ENCODE assay signal across 1 cellular context in genomic region chr1:32013386-32014198, GRCh38.
A peak's percentile ranks its signal among the peaks of the same experiment; 100 is the strongest.
TF ChIP-seq lines count a peak whose summit lies in the region.

A gene with protein sequence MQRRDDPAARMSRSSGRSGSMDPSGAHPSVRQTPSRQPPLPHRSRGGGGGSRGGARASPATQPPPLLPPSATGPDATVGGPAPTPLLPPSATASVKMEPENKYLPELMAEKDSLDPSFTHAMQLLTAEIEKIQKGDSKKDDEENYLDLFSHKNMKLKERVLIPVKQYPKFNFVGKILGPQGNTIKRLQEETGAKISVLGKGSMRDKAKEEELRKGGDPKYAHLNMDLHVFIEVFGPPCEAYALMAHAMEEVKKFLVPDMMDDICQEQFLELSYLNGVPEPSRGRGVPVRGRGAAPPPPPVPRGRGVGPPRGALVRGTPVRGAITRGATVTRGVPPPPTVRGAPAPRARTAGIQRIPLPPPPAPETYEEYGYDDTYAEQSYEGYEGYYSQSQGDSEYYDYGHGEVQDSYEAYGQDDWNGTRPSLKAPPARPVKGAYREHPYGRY (plus strand): TSS chr1:32013868. CDS start chr1:32013996, 128 bp downstream.

TF ChIP-seq in HepG2, 621 proteins besides CTCF, POLR2A, EP300 and RAD21 (continued from another document and continues in another):
- TF ChIP-seq, protein P1, sequence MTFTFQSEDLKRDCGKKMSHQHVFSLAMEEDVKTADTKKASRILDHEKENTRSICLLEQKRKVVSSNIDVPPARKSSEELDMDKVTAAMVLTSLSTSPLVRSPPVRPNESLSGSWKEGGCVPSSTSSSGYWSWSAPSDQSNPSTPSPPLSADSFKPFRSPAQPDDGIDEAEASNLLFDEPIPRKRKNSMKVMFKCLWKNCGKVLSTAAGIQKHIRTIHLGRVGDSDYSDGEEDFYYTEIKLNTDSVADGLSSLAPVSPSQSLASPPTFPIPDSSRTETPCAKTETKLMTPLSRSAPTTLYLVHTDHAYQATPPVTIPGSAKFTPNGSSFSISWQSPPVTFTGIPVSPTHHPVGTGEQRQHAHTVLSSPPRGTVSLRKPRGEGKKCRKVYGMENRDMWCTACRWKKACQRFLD (CRISPR knock-in tag; IDR thresholded peaks at IDR 0.05; ENCODE audit: borderline replicate concordance), result 0 out of 2 replicates have a peak, but pooled peaks have one; percentile 69
- no peak for TF ChIP-seq SMAD3 (CRISPR knock-in tag; IDR thresholded peaks at IDR 0.05)
- peak; percentile 91 for TF ChIP-seq PHF8 (CRISPR knock-in tag; IDR thresholded peaks at IDR 0.05)
- TF ChIP-seq ZNF589 (CRISPR knock-in tag; conservative IDR thresholded peaks at IDR 0.05), result 0 out of 2 replicates have a peak, but pooled peaks have one; percentile 76
- peak; percentile 57; the same call in 1 of the 2 replicates for TF ChIP-seq ZNF605 (CRISPR knock-in tag; IDR thresholded peaks at IDR 0.05)
- TF ChIP-seq ZSCAN29 (CRISPR knock-in tag; conservative IDR thresholded peaks at IDR 0.05), result no peak
- TF ChIP-seq HMGXB3 (CRISPR knock-in tag; IDR thresholded peaks at IDR 0.05; ENCODE audit: borderline replicate concordance), result no peak
- no peak for TF ChIP-seq NFYC (CRISPR knock-in tag; IDR thresholded peaks at IDR 0.05)
- no peak for TF ChIP-seq GATA4 (IDR thresholded peaks at IDR 0.05; ENCODE audit: borderline replicate concordance, low read depth)
- peak; percentile 96 for TF ChIP-seq MYC (CRISPR knock-in tag; IDR thresholded peaks at IDR 0.05; ENCODE audit: borderline replicate concordance)
- TF ChIP-seq ZNF75D (CRISPR knock-in tag; IDR thresholded peaks at IDR 0.05; ENCODE audit: borderline replicate concordance), result no peak
- TF ChIP-seq SALL1 (CRISPR knock-in tag; IDR thresholded peaks at IDR 0.05), result peak; percentile 89
- TF ChIP-seq, protein P2, sequence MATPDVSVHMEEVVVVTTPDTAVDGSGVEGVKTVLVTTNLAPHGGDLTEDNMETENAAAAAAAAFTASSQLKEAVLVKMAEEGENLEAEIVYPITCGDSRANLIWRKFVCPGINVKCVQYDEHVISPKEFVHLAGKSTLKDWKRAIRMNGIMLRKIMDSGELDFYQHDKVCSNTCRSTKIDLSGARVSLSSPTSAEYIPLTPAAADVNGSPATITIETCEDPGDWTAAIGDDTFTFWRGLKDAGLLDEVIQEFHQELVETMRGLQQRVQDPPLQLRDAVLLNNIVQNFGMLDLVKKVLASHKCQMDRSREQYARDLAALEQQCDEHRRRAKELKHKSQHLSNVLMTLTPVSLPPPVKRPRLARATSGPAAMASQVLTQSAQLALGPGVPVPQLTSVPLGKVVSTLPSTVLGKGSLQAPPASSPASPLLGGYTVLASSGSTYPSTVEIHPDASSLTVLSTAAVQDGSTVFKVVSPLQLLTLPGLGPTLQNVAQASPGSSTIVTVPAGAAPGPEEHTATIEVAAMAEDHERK (CRISPR knock-in tag; IDR thresholded peaks at IDR 0.05; ENCODE audit: low read depth), result 0 out of 2 replicates have a peak, but pooled peaks have one; percentile 54
- TF ChIP-seq ZNF512 (CRISPR knock-in tag; IDR thresholded peaks at IDR 0.05), result no peak
- no peak for TF ChIP-seq ZSCAN12 (CRISPR knock-in tag; IDR thresholded peaks at IDR 0.05)
- TF ChIP-seq ZFY (CRISPR knock-in tag; IDR thresholded peaks at IDR 0.05), result peak; percentile 75; the same call in 1 of the 2 replicates
- TF ChIP-seq ZSCAN31 (CRISPR knock-in tag; IDR thresholded peaks at IDR 0.05; ENCODE audit: low read depth), result peak; percentile 16; the same call in 1 of the 2 replicates
- TF ChIP-seq, protein P3, sequence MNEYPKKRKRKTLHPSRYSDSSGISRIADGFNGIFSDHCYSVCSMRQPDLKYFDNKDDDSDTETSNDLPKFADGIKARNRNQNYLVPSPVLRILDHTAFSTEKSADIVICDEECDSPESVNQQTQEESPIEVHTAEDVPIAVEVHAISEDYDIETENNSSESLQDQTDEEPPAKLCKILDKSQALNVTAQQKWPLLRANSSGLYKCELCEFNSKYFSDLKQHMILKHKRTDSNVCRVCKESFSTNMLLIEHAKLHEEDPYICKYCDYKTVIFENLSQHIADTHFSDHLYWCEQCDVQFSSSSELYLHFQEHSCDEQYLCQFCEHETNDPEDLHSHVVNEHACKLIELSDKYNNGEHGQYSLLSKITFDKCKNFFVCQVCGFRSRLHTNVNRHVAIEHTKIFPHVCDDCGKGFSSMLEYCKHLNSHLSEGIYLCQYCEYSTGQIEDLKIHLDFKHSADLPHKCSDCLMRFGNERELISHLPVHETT (CRISPR knock-in tag; conservative IDR thresholded peaks at IDR 0.05), result peak; percentile 52; the same call in 1 of the 2 replicates
- no peak for TF ChIP-seq CHD2 (IDR thresholded peaks at IDR 0.05; ENCODE audit: low read depth, low read length)
- TF ChIP-seq MIER2 (CRISPR knock-in tag; IDR thresholded peaks at IDR 0.05), result no peak
- TF ChIP-seq, protein P4, sequence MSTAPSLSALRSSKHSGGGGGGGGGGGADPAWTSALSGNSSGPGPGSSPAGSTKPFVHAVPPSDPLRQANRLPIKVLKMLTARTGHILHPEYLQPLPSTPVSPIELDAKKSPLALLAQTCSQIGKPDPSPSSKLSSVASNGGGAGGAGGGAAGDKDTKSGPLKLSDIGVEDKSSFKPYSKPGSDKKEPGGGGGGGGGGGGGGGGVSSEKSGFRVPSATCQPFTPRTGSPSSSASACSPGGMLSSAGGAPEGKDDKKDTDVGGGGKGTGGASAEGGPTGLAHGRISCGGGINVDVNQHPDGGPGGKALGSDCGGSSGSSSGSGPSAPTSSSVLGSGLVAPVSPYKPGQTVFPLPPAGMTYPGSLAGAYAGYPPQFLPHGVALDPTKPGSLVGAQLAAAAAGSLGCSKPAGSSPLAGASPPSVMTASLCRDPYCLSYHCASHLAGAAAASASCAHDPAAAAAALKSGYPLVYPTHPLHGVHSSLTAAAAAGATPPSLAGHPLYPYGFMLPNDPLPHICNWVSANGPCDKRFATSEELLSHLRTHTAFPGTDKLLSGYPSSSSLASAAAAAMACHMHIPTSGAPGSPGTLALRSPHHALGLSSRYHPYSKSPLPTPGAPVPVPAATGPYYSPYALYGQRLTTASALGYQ (CRISPR knock-in tag; IDR thresholded peaks at IDR 0.05), result no peak; the same call in 1 of the 2 replicates
- no peak for TF ChIP-seq ZNF251 (CRISPR knock-in tag; IDR thresholded peaks at IDR 0.05)
- TF ChIP-seq ATRX (CRISPR knock-in tag; IDR thresholded peaks at IDR 0.05; ENCODE audit: borderline replicate concordance), result no peak
- TF ChIP-seq ATF6 (CRISPR knock-in tag; conservative IDR thresholded peaks at IDR 0.05), result no peak
- TF ChIP-seq ZNF670 (CRISPR knock-in tag; IDR thresholded peaks at IDR 0.05; ENCODE audit: borderline replicate concordance), result no peak
- TF ChIP-seq ZSCAN22 (CRISPR knock-in tag; IDR thresholded peaks at IDR 0.05), result peak; percentile 63; the same call in 1 of the 2 replicates
- no peak for TF ChIP-seq CHCHD3 (CRISPR knock-in tag; IDR thresholded peaks at IDR 0.05)
- TF ChIP-seq RXRA (CRISPR knock-in tag; IDR thresholded peaks at IDR 0.05), result no peak; the same call in 1 of the 2 replicates
- peak; percentile 88 for TF ChIP-seq ZNF883 (CRISPR knock-in tag; IDR thresholded peaks at IDR 0.05; ENCODE audit: not compliant biosample characterization)
- TF ChIP-seq ZNF878 (CRISPR knock-in tag; IDR thresholded peaks at IDR 0.05), result no peak
- peak; percentile 12; the same call in 1 of the 2 replicates for TF ChIP-seq ZSCAN25 (CRISPR knock-in tag; IDR thresholded peaks at IDR 0.05)
- peak; percentile 76 for TF ChIP-seq HDAC1 (CRISPR knock-in tag; IDR thresholded peaks at IDR 0.05)
- TF ChIP-seq SALL2 (CRISPR knock-in tag; IDR thresholded peaks at IDR 0.05), result peak; percentile 34; the same call in 1 of the 2 replicates
- TF ChIP-seq ZBTB43 (CRISPR knock-in tag; conservative IDR thresholded peaks at IDR 0.05), result peak; percentile 51; the same call in 1 of the 2 replicates
- 0 out of 2 replicates have a peak, but pooled peaks have one; percentile 96 for TF ChIP-seq ZNF556 (CRISPR knock-in tag; IDR thresholded peaks at IDR 0.05; ENCODE audit: borderline replicate concordance)
- TF ChIP-seq, protein P5, sequence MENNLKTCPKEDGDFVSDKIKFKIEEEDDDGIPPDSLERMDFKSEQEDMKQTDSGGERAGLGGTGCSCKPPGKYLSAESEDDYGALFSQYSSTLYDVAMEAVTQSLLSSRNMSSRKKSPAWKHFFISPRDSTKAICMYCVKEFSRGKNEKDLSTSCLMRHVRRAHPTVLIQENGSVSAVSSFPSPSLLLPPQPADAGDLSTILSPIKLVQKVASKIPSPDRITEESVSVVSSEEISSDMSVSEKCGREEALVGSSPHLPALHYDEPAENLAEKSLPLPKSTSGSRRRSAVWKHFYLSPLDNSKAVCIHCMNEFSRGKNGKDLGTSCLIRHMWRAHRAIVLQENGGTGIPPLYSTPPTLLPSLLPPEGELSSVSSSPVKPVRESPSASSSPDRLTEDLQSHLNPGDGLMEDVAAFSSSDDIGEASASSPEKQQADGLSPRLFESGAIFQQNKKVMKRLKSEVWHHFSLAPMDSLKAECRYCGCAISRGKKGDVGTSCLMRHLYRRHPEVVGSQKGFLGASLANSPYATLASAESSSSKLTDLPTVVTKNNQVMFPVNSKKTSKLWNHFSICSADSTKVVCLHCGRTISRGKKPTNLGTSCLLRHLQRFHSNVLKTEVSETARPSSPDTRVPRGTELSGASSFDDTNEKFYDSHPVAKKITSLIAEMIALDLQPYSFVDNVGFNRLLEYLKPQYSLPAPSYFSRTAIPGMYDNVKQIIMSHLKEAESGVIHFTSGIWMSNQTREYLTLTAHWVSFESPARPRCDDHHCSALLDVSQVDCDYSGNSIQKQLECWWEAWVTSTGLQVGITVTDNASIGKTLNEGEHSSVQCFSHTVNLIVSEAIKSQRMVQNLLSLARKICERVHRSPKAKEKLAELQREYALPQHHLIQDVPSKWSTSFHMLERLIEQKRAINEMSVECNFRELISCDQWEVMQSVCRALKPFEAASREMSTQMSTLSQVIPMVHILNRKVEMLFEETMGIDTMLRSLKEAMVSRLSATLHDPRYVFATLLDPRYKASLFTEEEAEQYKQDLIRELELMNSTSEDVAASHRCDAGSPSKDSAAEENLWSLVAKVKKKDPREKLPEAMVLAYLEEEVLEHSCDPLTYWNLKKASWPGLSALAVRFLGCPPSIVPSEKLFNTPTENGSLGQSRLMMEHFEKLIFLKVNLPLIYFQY (CRISPR knock-in tag; IDR thresholded peaks at IDR 0.05; ENCODE audit: borderline replicate concordance), result no peak
